In the genomic region with DNA sequence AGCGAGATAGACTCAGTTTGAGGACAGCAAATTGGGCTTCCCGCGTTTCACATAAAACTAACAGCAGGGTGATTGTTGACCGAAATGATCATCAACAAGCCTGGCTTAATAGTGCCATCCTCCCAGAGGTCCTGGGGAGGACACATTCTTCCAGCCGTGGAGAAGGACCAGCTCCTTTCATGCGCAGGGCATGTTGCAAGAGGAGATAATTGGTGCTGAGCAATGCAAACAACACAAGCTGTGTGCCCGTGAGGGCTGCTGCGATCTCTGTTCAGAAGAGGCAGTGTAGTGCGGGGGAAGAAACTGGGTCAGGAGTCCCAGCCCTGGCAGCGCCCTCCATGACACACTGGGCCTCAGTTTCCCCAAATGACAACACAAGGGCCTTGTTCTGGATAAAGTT, we compare ENCODE assay signal across 26 cellular contexts. TPM values are rescaled to one million over a fixed set of nuclear protein-coding genes. Genes with fewer than 3 reads are reported as not detected.
DNase-seq lines count a peak whose midpoint lies in the region; ATAC-seq, FAIRE-seq and TF ChIP-seq lines count a peak whose summit lies in the region.
"Had no signal": no experiment of that assay in that cellular context is flagged by ENCODE, and none has a peak within 500 bp of the region (broad histone marks: within the 10 kb centered on the region; RNA-seq: fewer than 3 reads in every experiment).

No MANE protein-coding gene starts in this region.

- no peaks in the 10 kb centered on the region for H3K4me1 ChIP-seq in osteoblast (ENCODE audit: insufficient read depth, low read length)
- H3K4me1 ChIP-seq: foreskin keratinocyte, HAP-1, upper lobe of right lung had no signal

- no peak overlapping the region for H2AFZ ChIP-seq in osteoblast (ENCODE audit: low read length)

- H3K27me3 ChIP-seq in bronchial epithelial cell (ENCODE audit: control insufficient read depth, insufficient read depth, low read length) (no peaks in the 10 kb centered on the region), osteoblast (ENCODE audit: insufficient read depth, low read length) (peaks cover 3% of the 10 kb centered on the region)
- H3K27me3 ChIP-seq: foreskin keratinocyte, upper lobe of right lung had no signal

- H3K4me3 Mint-ChIP-seq in activated T-cell treated with anti-CD3 and anti-CD28 coated beads, Interleukin-2, amount 50 U/mL, for 24 hours = no peak overlapping the region
- H3K4me3 Mint-ChIP-seq: activated CD4-positive, alpha-beta memory T cell treated with anti-CD3 and anti-CD28 coated beads, Interleukin-2, amount 10 ng/mL, durations not matched to agents 7 days and 5 days; activated T-cell treated with anti-CD3 and anti-CD28 coated beads, Interleukin-2, amount 50 U/mL, for 4 hours had no signal

- no peaks in the 10 kb centered on the region for H3K79me2 ChIP-seq in osteoblast (ENCODE audit: insufficient read depth, low read length)

- no peaks in the 10 kb centered on the region for H3K36me3 ChIP-seq in bronchial epithelial cell (ENCODE audit: control insufficient read depth, insufficient read depth, low read length)
- H3K36me3 ChIP-seq in osteoblast (ENCODE audit: insufficient read depth, low read length) = no peaks in the 10 kb centered on the region
- H3K36me3 ChIP-seq: HAP-1, upper lobe of right lung had no signal

- no peak for TF ChIP-seq CTCF in bronchial epithelial cell (IDR thresholded peaks at IDR 0.05; ENCODE audit: insufficient read depth, low read length, severe bottlenecking)
- no peak for TF ChIP-seq CTCF in osteoblast (IDR thresholded peaks at IDR 0.05; ENCODE audit: extremely low read depth, low read depth, low read length)

- H3K27me3 Mint-ChIP-seq in activated T-cell treated with anti-CD3 and anti-CD28 coated beads, Interleukin-2, amount 50 U/mL, for 24 hours = no peaks in the 10 kb centered on the region
- H3K27me3 Mint-ChIP-seq: activated CD4-positive, alpha-beta memory T cell treated with anti-CD3 and anti-CD28 coated beads, Interleukin-2, amount 10 ng/mL, durations not matched to agents 7 days and 5 days had no signal

- no peaks in the 10 kb centered on the region for H3K9me3 ChIP-seq in osteoblast (ENCODE audit: low read depth, low read length)
- H3K9me3 ChIP-seq: HAP-1, upper lobe of right lung had no signal

- peaks cover 2% of the 10 kb centered on the region for H3K4me1 Mint-ChIP-seq in activated T-cell treated with anti-CD3 and anti-CD28 coated beads, Interleukin-2, amount 50 U/mL, for 24 hours (ENCODE audit: low read depth)
- H3K4me1 Mint-ChIP-seq: activated CD4-positive, alpha-beta memory T cell treated with anti-CD3 and anti-CD28 coated beads, Interleukin-2, amount 10 ng/mL, durations not matched to agents 7 days and 5 days had no signal

- H4K20me1 ChIP-seq in osteoblast (ENCODE audit: insufficient read depth, low read length) = peaks cover 56% of the 10 kb centered on the region

- H3K9me3 Mint-ChIP-seq in activated T-cell treated with anti-CD3 and anti-CD28 coated beads, Interleukin-2, amount 50 U/mL, for 24 hours = no peaks in the 10 kb centered on the region
- H3K9me3 Mint-ChIP-seq: activated CD4-positive, alpha-beta memory T cell treated with anti-CD3 and anti-CD28 coated beads, Interleukin-2, amount 10 ng/mL, durations not matched to agents 7 days and 5 days; activated T-cell treated with anti-CD3 and anti-CD28 coated beads, Interleukin-2, amount 50 U/mL, for 4 hours had no signal

- H3K36me3 Mint-ChIP-seq in activated T-cell treated with anti-CD3 and anti-CD28 coated beads, Interleukin-2, amount 50 U/mL, for 24 hours (ENCODE audit: low read depth) = no peaks in the 10 kb centered on the region

- no peak overlapping the region for H3K4me3 ChIP-seq in bronchial epithelial cell (ENCODE audit: low read depth, low read length)
- no peak overlapping the region for H3K4me3 ChIP-seq in osteoblast (ENCODE audit: insufficient read depth, low read length)
- H3K4me3 ChIP-seq: coronary artery, GM12878, HAP-1, upper lobe of right lung had no signal

- no peak overlapping the region for H3K27ac Mint-ChIP-seq in activated T-cell treated with anti-CD3 and anti-CD28 coated beads, Interleukin-2, amount 50 U/mL, for 24 hours
- H3K27ac Mint-ChIP-seq: activated CD4-positive, alpha-beta memory T cell treated with anti-CD3 and anti-CD28 coated beads, Interleukin-2, amount 10 ng/mL, durations not matched to agents 7 days and 5 days had no signal

- H3K27ac ChIP-seq in osteoblast (ENCODE audit: low read depth, low read length) = no peak overlapping the region
- H3K27ac ChIP-seq: coronary artery, foreskin keratinocyte, HL-60, upper lobe of right lung had no signal

- FAIRE-seq in bronchial epithelial cell (lab: Jason Lieb, UNC) = peak; percentile 18
- FAIRE-seq: G401.6, GM12878 had no signal

- peak; percentile 22 for DNase-seq in COLO668 (lab: John Stamatoyannopoulos, UW; ENCODE audit: unreplicated experiment)
- peak; percentile 49 for DNase-seq in NCI-H146 treated with DMSO at 0.1 percent for 48 hours (lab: John Stamatoyannopoulos, UW; ENCODE audit: unreplicated experiment)
- DNase-seq in bronchial epithelial cell (ENCODE audit: low read depth) = no peak
- DNase-seq in osteoblast (ENCODE audit: insufficient read length, low spot score, missing footprints) = peak; percentile 90
- DNase-seq in stimulated activated CD4-positive, alpha-beta T cell treated with anti-CD3 and anti-CD28 coated beads, Interleukin-2, amount 100 ng/mL, for 24 hours = no peak
- DNase-seq in activated T-cell treated with anti-CD3 and anti-CD28 coated beads, Interleukin-2, amount 50 U/mL, for 24 hours = no peak
- DNase-seq in globus pallidus (ENCODE audit: low spot score) = no peak
- DNase-seq: activated CD4-positive, alpha-beta memory T cell treated with anti-CD3 and anti-CD28 coated beads, Interleukin-2, amount 10 ng/mL, durations not matched to agents 7 days and 5 days; activated naive CD4-positive, alpha-beta T cell treated with anti-CD3 and anti-CD28 coated beads, Interleukin-2, amount 50 U/mL, for 16 hours; activated T-cell treated with anti-CD3 and anti-CD28 coated beads, Interleukin-2, amount 50 U/mL, for 4 hours; foreskin keratinocyte; KG1; left cardiac atrium; NCI-H1048; NCI-H2171; Right ventricle myocardium superior; stimulated activated naive CD4-positive, alpha-beta T cell; T-helper 1 cell; upper lobe of right lung; WERI-Rb-1 had no signal

- H3K4me2 ChIP-seq in osteoblast (ENCODE audit: insufficient read depth, low read length) = no peak overlapping the region

- ATAC-seq in GM18502 (IDR thresholded peaks at IDR 0.05; ENCODE audit: poor library complexity, unreplicated experiment) = no peak
- ATAC-seq: activated T-cell treated with anti-CD3 and anti-CD28 coated beads, Interleukin-2, amount 50 U/mL, for 4 hours; foreskin keratinocyte; upper lobe of right lung had no signal

RNA-seq across cellular contexts. Expression of a gene that starts 54.3 kb away (rescaled TPM):
- total RNA-seq in bronchial epithelial cell (24.8 and 26.6 TPM in 2 replicates), osteoblast (3.2 and 3.6 TPM in 2 replicates)

Comparison
In these comparisons a context has a peak if more than half of its experiments do, and no peak if none do; other contexts are left out.
1. DNase-seq: peak in COLO668 (single experiment), NCI-H146 treated with DMSO at 0.1 percent for 48 hours (single experiment) and osteoblast (single experiment); none in bronchial epithelial cell (single experiment), stimulated activated CD4-positive, alpha-beta T cell treated with anti-CD3 and anti-CD28 coated beads, Interleukin-2, amount 100 ng/mL, for 24 hours (0 of 2), activated T-cell treated with anti-CD3 and anti-CD28 coated beads, Interleukin-2, amount 50 U/mL, for 24 hours (single experiment) and globus pallidus (single experiment).